ENCODE assay signal across 1 cellular context in genomic region chr17:78365561-78366108, GRCh38.
TF ChIP-seq lines count a peak whose summit lies in the region.

No MANE protein-coding gene starts in this region.

TF ChIP-seq in GM23338, 12 proteins besides CTCF, POLR2A, EP300 and RAD21 (continued from another document):
- TF ChIP-seq REST (IDR thresholded peaks at IDR 0.05; ENCODE audit: unreplicated experiment), result no peak
- no peak for TF ChIP-seq STAT1 (IDR thresholded peaks at IDR 0.05; ENCODE audit: unreplicated experiment)
- no peak for TF ChIP-seq EZH2 (IDR thresholded peaks at IDR 0.05; ENCODE audit: low read depth, unreplicated experiment)
- no peak for TF ChIP-seq NANOG (IDR thresholded peaks at IDR 0.05; ENCODE audit: borderline replicate concordance)
- TF ChIP-seq JUNB (IDR thresholded peaks at IDR 0.05; ENCODE audit: unreplicated experiment), result no peak
- TF ChIP-seq ETS1 (IDR thresholded peaks at IDR 0.05), result no peak
- no peak for TF ChIP-seq EZH2phosphoT487 (IDR thresholded peaks at IDR 0.05; ENCODE audit: unreplicated experiment)
